16 cellular contexts compared by ENCODE assay signal in genomic region chr18:78713726-78714125, GRCh38.
DNase-seq lines count a peak whose midpoint lies in the region; TF ChIP-seq lines count a peak whose summit lies in the region.
"Had no signal": no experiment of that assay in that cellular context is flagged by ENCODE, and none has a peak within 500 bp of the region (broad histone marks: within the 10 kb centered on the region; RNA-seq: fewer than 3 reads in every experiment).

No MANE protein-coding gene starts in this region.

- H3K4me1 ChIP-seq in spleen: no peaks in the 10 kb centered on the region
- H3K4me1 ChIP-seq: BE2C, Caco-2 had no signal

- H3K27ac ChIP-seq in spleen: no peak overlapping the region

- peaks cover 0 to 21% (median 9%) of the 10 kb centered on the region in 8 donors for H3K9me3 ChIP-seq in spleen
- H3K9me3 ChIP-seq: BE2C, Caco-2 had no signal

- no peak for TF ChIP-seq POLR2A in spleen (IDR thresholded peaks at IDR 0.05)

- no peak overlapping the region for H3K4me3 ChIP-seq in spleen
- H3K4me3 ChIP-seq: K562 had no signal

- in situ Hi-C loops in GM13976 (cut with MboI; ENCODE audit: low sequenced_read_pairs, unreplicated experiment): no loop called here

- whole genome bisulfite sequencing in spleen, 5 donors: 83 to 93% (median 87%) methylated on average over 9 of the region's 9 CpGs

- no peak for TF ChIP-seq CTCF in spleen (IDR thresholded peaks at IDR 0.05 in 8 of 11, conservative IDR thresholded peaks at IDR 0.05 in 3 of 11)
- no peak for TF ChIP-seq CTCF in GM13976 (IDR thresholded peaks at IDR 0.05; ENCODE audit: borderline replicate concordance, control extremely low read depth, extremely low read depth, insufficient read depth, missing control alignments)

- DNase-seq in COLO668 (lab: John Stamatoyannopoulos, UW; ENCODE audit: unreplicated experiment) (peak; percentile 45), NCI-H146 (lab: John Stamatoyannopoulos, UW) (peak; percentile 60), NCI-H748 (lab: John Stamatoyannopoulos, UW; ENCODE audit: unreplicated experiment) (peak; percentile 62), spleen (peak; percentile 69), GM13976 (ENCODE audit: low spot score) (no peak), islet precursor cell (no peak)
- DNase-seq: ACHN; BE2C; C1 segment of cervical spinal cord; CD4-positive, CD25-positive, alpha-beta regulatory T cell; CD8-positive, alpha-beta memory T cell; DMS79 treated with DMSO at 0.1 percent for 48 hours; GF-D8; IMR-90 had no signal

- no peaks in the 10 kb centered on the region for H3K27me3 ChIP-seq in spleen (replicated peaks in 1 of 7)
- H3K27me3 ChIP-seq: BE2C had no signal

- intact Hi-C loops in spleen (cut with DNase I; ENCODE audit: low total_unique reads): no loop called here

- no peaks in the 10 kb centered on the region for H3K36me3 ChIP-seq in spleen
- H3K36me3 ChIP-seq: BE2C had no signal

Comparison
In these comparisons a context has a peak if more than half of its experiments do, and no peak if none do; other contexts are left out.
1. DNase-seq: peak in COLO668 (single experiment), NCI-H146 (single experiment), NCI-H748 (single experiment) and spleen (single experiment); none in GM13976 (single experiment) and islet precursor cell (single experiment).